In genomic region chr2:223835701-223836532, GRCh38 we compare ENCODE assay signal across 8 cellular contexts. TPM values are rescaled to one million over a fixed set of nuclear protein-coding genes. Genes with fewer than 3 reads are reported as not detected.
DNase-seq lines count a peak whose midpoint lies in the region; ATAC-seq and TF ChIP-seq lines count a peak whose summit lies in the region.

No MANE protein-coding gene starts in this region.

- no peak for TF ChIP-seq CTCF in GM23338 (conservative IDR thresholded peaks at IDR 0.05; ENCODE audit: low read depth in 2 of 2)
- no peak for TF ChIP-seq CTCF in LNCaP clone FGC (IDR thresholded peaks at IDR 0.05; ENCODE audit: control insufficient read depth, extremely low read depth, insufficient read depth)

- no peaks in the 10 kb centered on the region for H3K9me3 Mint-ChIP-seq in GM23338

- peak overlapping the region in 1 of 2 donors; percentile 52 for H3K9ac ChIP-seq in duodenal mucosa (ENCODE audit: low read depth in 1 of 2, low read length in 2 of 2)

- H3K27me3 Mint-ChIP-seq in GM23338 (ENCODE audit: insufficient read depth, low read depth, poor library complexity): peaks cover 13% of the 10 kb centered on the region

- no peak overlapping the region for H3K27ac ChIP-seq in GM23338 (ENCODE audit: low read depth)
- H3K27ac ChIP-seq in duodenal mucosa (ENCODE audit: low read depth, low read length): no peak overlapping the region

- peaks cover 7% of the 10 kb centered on the region; the same call in 1 of the 2 replicates for H3F3A ChIP-seq in GM23338 (replicated peaks; ENCODE audit: low read depth)

- peaks cover 41% of the 10 kb centered on the region for H3K79me2 ChIP-seq in GM23338 (replicated peaks; ENCODE audit: insufficient read depth)

- H3K4me3 ChIP-seq in GM23338 (peak overlapping the region; percentile 84), LNCaP clone FGC (ENCODE audit: low read depth, low read length) (peak overlapping the region; percentile 61), duodenal mucosa (ENCODE audit: low read depth in 1 of 2, low read length in 2 of 2) (peak overlapping the region; percentile 80 to 89)

- peaks cover 47% of the 10 kb centered on the region for H3K4me1 Mint-ChIP-seq in GM23338

- H3K9me2 ChIP-seq in GM23338 (ENCODE audit: insufficient read depth): no peaks in the 10 kb centered on the region

- H3K4me1 ChIP-seq in GM23338 (ENCODE audit: insufficient read depth): peaks cover 36% of the 10 kb centered on the region
- H3K4me1 ChIP-seq in duodenal mucosa (ENCODE audit: control insufficient read depth in 1 of 2, insufficient read depth in 2 of 2, low read length in 2 of 2): peaks cover 13 to 14% of the 10 kb centered on the region in 2 donors

- H3K36me3 ChIP-seq in GM23338 (ENCODE audit: insufficient read depth): no peaks in the 10 kb centered on the region
- H3K36me3 ChIP-seq in duodenal mucosa (ENCODE audit: control insufficient read depth in 1 of 2, insufficient read depth in 2 of 2, low read length in 2 of 2): no peaks in the 10 kb centered on the region

- H3K9me3 ChIP-seq in duodenal mucosa (ENCODE audit: control insufficient read depth in 1 of 2, low read length in 2 of 2): no peaks in the 10 kb centered on the region

- H3K27me3 ChIP-seq in GM23338 (ENCODE audit: insufficient read depth) (no peaks in the 10 kb centered on the region), duodenal mucosa (ENCODE audit: control insufficient read depth in 1 of 2, insufficient read depth in 2 of 2, low read length in 2 of 2) (no peaks in the 10 kb centered on the region)

- ATAC-seq in GM23338: no peak
- no peak for ATAC-seq in left ventricle myocardium superior

- DNase-seq in NCI-H2107 treated with DMSO at 0.1 percent for 48 hours (lab: John Stamatoyannopoulos, UW; ENCODE audit: unreplicated experiment): peak; percentile 11
- no peak for DNase-seq in NCI-H2107 (lab: John Stamatoyannopoulos, UW)
- peak; percentile 24 for DNase-seq in GM23338 (ENCODE audit: low spot score)
- DNase-seq in LNCaP clone FGC (ENCODE audit: low read depth): peak; percentile 42
- DNase-seq in NCI-H2029 treated with DMSO at 0.1 percent for 48 hours (lab: John Stamatoyannopoulos, UW): no peak
- no peak for DNase-seq in NCI-H748 treated with DMSO at 0.1 percent for 48 hours (lab: John Stamatoyannopoulos, UW)
- no peak for DNase-seq in left ventricle myocardium superior

- intact Hi-C loops in left ventricle myocardium superior (cut with micrococcal nuclease): no loop called here

- no peak overlapping the region for H2AFZ ChIP-seq in GM23338

- no peaks in the 10 kb centered on the region for H4K20me1 ChIP-seq in GM23338 (replicated peaks; ENCODE audit: insufficient read depth)

- H3K36me3 Mint-ChIP-seq in GM23338 (ENCODE audit: low read depth): no peaks in the 10 kb centered on the region

- peak overlapping the region; percentile 90 for H3K4me2 ChIP-seq in GM23338

- peak overlapping the region; percentile 91 for H3K4me3 Mint-ChIP-seq in GM23338

- no peak overlapping the region for H3K27ac Mint-ChIP-seq in GM23338

TF ChIP-seq in GM23338, 12 proteins besides CTCF, POLR2A, EP300 and RAD21:
- TF ChIP-seq REST (IDR thresholded peaks at IDR 0.05; ENCODE audit: unreplicated experiment): no peak
- TF ChIP-seq NANOG (IDR thresholded peaks at IDR 0.05; ENCODE audit: borderline replicate concordance): no peak
- TF ChIP-seq ZNF114 (CRISPR knock-in tag; IDR thresholded peaks at IDR 0.05): no peak

RNA-seq across cellular contexts. Expression of gene AP1S3, which starts 1.5 kb away (rescaled TPM):
- 25.5 and 26.2 TPM in 2 replicates for total RNA-seq in GM23338 (2014; rRNA removed; shearing (Covaris generic))
- polyA plus RNA-seq in GM23338 (2016; fragmentation: Nextera tagmentation; extraction: Ambion mirVana): 7.3 and 8.8 TPM in 2 replicates
- total RNA-seq in left ventricle myocardium superior: 0.50 TPM

Comparison
In these comparisons a context has a peak if more than half of its experiments do, and no peak if none do; other contexts are left out.
1. DNase-seq: peak in NCI-H2107 treated with DMSO at 0.1 percent for 48 hours (single experiment), GM23338 (single experiment) and LNCaP clone FGC (single experiment); none in NCI-H2107 (single experiment), NCI-H2029 treated with DMSO at 0.1 percent for 48 hours (single experiment), NCI-H748 treated with DMSO at 0.1 percent for 48 hours (single experiment) and left ventricle myocardium superior (single experiment).
2. RNA of gene AP1S3, which starts 1.5 kb away (total RNA-seq): 25.5 to 26.2 TPM in GM23338; 0.50 TPM in left ventricle myocardium superior (single experiment); every median in the first group is over 10 times any median in the second.
3. Peak in every context shown above with its lines, with median percentiles within 50 percentile points of each other: H3K4me3 ChIP-seq.